ENCODE assay signal across 8 cellular contexts in the genomic region with DNA sequence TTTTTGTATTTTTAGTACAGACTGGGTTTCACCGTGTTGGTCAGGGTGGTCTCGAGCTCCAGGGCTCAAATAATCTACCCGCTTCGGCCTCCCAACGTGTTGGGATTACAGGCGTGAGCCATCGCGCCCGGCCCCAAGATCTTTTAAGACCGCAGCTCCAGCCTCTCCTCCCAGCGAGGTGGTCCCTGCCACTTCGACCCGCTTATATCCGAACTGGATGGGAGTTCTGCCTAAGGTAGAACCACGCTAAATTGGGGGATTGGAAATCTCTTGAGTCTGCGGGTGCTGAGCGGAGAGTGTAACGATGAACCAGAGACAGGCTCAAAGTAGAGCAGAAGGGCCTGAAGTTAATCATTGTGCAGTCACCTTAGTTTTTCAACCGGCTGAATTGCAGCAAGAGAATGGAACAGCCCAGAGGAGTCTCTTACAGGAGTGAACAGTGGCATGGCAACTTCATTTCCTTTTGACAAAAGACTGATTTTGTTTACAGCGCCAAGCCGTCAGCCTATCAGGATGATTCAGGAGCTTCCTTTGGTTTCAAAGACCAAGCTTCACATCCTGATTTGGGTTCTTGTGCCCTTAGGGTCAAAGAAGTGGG. TPM values are rescaled to one million over a fixed set of nuclear protein-coding genes. Genes with fewer than 3 reads are reported as not detected.
A peak's percentile ranks its signal among the peaks of the same experiment; 100 is the strongest.
DNase-seq lines count a peak whose midpoint lies in the region; ATAC-seq and TF ChIP-seq lines count a peak whose summit lies in the region.

No MANE protein-coding gene starts in this region.

- no peaks in the 10 kb centered on the region for H3K79me2 ChIP-seq in mesendoderm (ENCODE audit: control insufficient read depth, insufficient read depth, low read length)

- H3K4me1 Mint-ChIP-seq in dendritic cell treated with granulocyte-macrophage colony-stimulating factor and Interleukin-4, amounts not matched to agents 40 ng/mL and 50 ng/mL, for 4 days (ENCODE audit: low read depth) = peaks cover 56% of the 10 kb centered on the region

- peak overlapping the region; percentile 39 for H3K4me2 ChIP-seq in mesendoderm (ENCODE audit: low read length)

- H3K4me3 ChIP-seq in Peyer's patch (peak overlapping the region; percentile 79 to 98 (median 88)), mesendoderm (ENCODE audit: low read length) (peak overlapping the region; percentile 6), upper lobe of left lung (peak overlapping the region; percentile 23 to 94 (median 80))

- peak; percentile 11 for ATAC-seq in HG02798 (IDR thresholded peaks at IDR 0.05; ENCODE audit: poor library complexity, unreplicated experiment)
- peak in 1 of 2 donors; percentile 18 for ATAC-seq in upper lobe of left lung (ENCODE audit: low FRiP score in 2 of 2)
- no peak for ATAC-seq in GM19351 (IDR thresholded peaks at IDR 0.05; ENCODE audit: unreplicated experiment)

- no peak overlapping the region for H3K4ac ChIP-seq in mesendoderm (ENCODE audit: low read depth, low read length)

- peak overlapping the region; percentile 86 for H3K56ac ChIP-seq in mesendoderm (ENCODE audit: low read length)

- peak overlapping the region; percentile 94 for H3K27ac Mint-ChIP-seq in dendritic cell treated with granulocyte-macrophage colony-stimulating factor and Interleukin-4, amounts not matched to agents 40 ng/mL and 50 ng/mL, for 4 days

- H3K27ac ChIP-seq in Peyer's patch (peak overlapping the region; percentile 82 to 91 (median 86)), mesendoderm (ENCODE audit: low read depth, low read length) (peak overlapping the region; percentile 28), upper lobe of left lung (peak overlapping the region; percentile 81 to 96 (median 92))

- TF ChIP-seq POLR2A in Peyer's patch (IDR thresholded peaks at IDR 0.05) (no peak), upper lobe of left lung (IDR thresholded peaks at IDR 0.05) (peak in 1 of 4 donors; percentile 24)

- no peak for TF ChIP-seq EP300 in upper lobe of left lung (IDR thresholded peaks at IDR 0.05)

- H4K5ac ChIP-seq in mesendoderm (ENCODE audit: low read length) = no peak overlapping the region

- H3K18ac ChIP-seq in mesendoderm (ENCODE audit: low read length) = no peak overlapping the region

- no peak for TF ChIP-seq CTCF in Peyer's patch (IDR thresholded peaks at IDR 0.05)
- TF ChIP-seq CTCF in upper lobe of left lung (IDR thresholded peaks at IDR 0.05) = no peak

- H3K27me3 Mint-ChIP-seq in dendritic cell treated with granulocyte-macrophage colony-stimulating factor and Interleukin-4, amounts not matched to agents 40 ng/mL and 50 ng/mL, for 4 days = no peaks in the 10 kb centered on the region

- DNase-seq in NCI-H510A treated with DMSO at 0.1 percent for 48 hours (lab: John Stamatoyannopoulos, UW) (peak; percentile 48), NCI-H510A (lab: John Stamatoyannopoulos, UW) (no peak), Peyer's patch (peak in 2 of 3 donors; percentile 38 to 56), mesendoderm (peak; percentile 21), upper lobe of left lung (peak; percentile 33 to 44)

- H3K36me3 ChIP-seq in Peyer's patch = no peaks in the 10 kb centered on the region
- H3K36me3 ChIP-seq in mesendoderm (ENCODE audit: control insufficient read depth, insufficient read depth, low read length) = no peaks in the 10 kb centered on the region
- H3K36me3 ChIP-seq in upper lobe of left lung = peaks cover 0 to 23% (median 14%) of the 10 kb centered on the region in 4 donors

- no peak overlapping the region for H2BK120ac ChIP-seq in mesendoderm (ENCODE audit: low read depth, low read length)

- no peak overlapping the region for H3K23ac ChIP-seq in mesendoderm (ENCODE audit: low read length)

- intact Hi-C loops in dendritic cell treated with granulocyte-macrophage colony-stimulating factor and Interleukin-4, amounts not matched to agents 40 ng/mL and 50 ng/mL, for 4 days (cut with micrococcal nuclease) = loop anchor here (1.0 to 5.0 kb wide), 4 partner anchors 9 to 79 kb away; partner anchors contain the start of genes ADIPOR1, KLHL12, RABIF and TMEM183A

- H3K9ac ChIP-seq in mesendoderm (ENCODE audit: low read length) = peak overlapping the region; percentile 64

- no peaks in the 10 kb centered on the region for H3K79me1 ChIP-seq in mesendoderm (ENCODE audit: low read length)

- no peak overlapping the region for H2BK15ac ChIP-seq in mesendoderm (replicated peaks; ENCODE audit: low read depth)

- H3K9me3 ChIP-seq in Peyer's patch (no peaks in the 10 kb centered on the region), upper lobe of left lung (no peaks in the 10 kb centered on the region)

- peaks cover 39% of the 10 kb centered on the region for H3K36me3 Mint-ChIP-seq in dendritic cell treated with granulocyte-macrophage colony-stimulating factor and Interleukin-4, amounts not matched to agents 40 ng/mL and 50 ng/mL, for 4 days (ENCODE audit: low read depth)

- no peaks in the 10 kb centered on the region for H3K27me3 ChIP-seq in Peyer's patch
- no peaks in the 10 kb centered on the region for H3K27me3 ChIP-seq in mesendoderm (ENCODE audit: insufficient read depth, low read length, poor library complexity)
- H3K27me3 ChIP-seq in upper lobe of left lung = no peaks in the 10 kb centered on the region

- H3K4me1 ChIP-seq in Peyer's patch (peaks cover 0 to 20% (median 8%) of the 10 kb centered on the region in 4 donors), mesendoderm (ENCODE audit: control insufficient read depth, low read depth, low read length) (peaks cover 5% of the 10 kb centered on the region), upper lobe of left lung (peaks cover 25 to 36% (median 26%) of the 10 kb centered on the region in 4 donors)

- H4K8ac ChIP-seq in mesendoderm (ENCODE audit: low read depth, low read length) = no peak overlapping the region

- H2BK5ac ChIP-seq in mesendoderm (ENCODE audit: low read length) = no peak overlapping the region

- H3K9me3 Mint-ChIP-seq in dendritic cell treated with granulocyte-macrophage colony-stimulating factor and Interleukin-4, amounts not matched to agents 40 ng/mL and 50 ng/mL, for 4 days = no peaks in the 10 kb centered on the region

- no CpG with 5 or more reads among the region's 21 CpGs for WGBS in mesendoderm (ENCODE audit: extremely low coverage, insufficient coverage, low lambda C conversion rate)
- WGBS in upper lobe of left lung, 2 donors = 5 to 8% methylated on average over 14 to 21 of the region's 21 CpGs

- H2AK5ac ChIP-seq in mesendoderm (ENCODE audit: low read length) = no peak overlapping the region

- H3K4me3 Mint-ChIP-seq in dendritic cell treated with granulocyte-macrophage colony-stimulating factor and Interleukin-4, amounts not matched to agents 40 ng/mL and 50 ng/mL, for 4 days = peak overlapping the region; percentile 81

RNA-seq across cellular contexts. Expression of gene CYB5R1, which starts 0.7 kb away (rescaled TPM):
- total RNA-seq in Peyer's patch = 10 to 100 TPM; 11.6 to 20.8 (median 18.1) TPM
- polyA plus RNA-seq in mesendoderm (2013, experiment 1 of 2) = 11.6 TPM
- 10.6 TPM for polyA plus RNA-seq in mesendoderm (2013, experiment 2 of 2)
- 10 to 100 TPM; 25.1 to 81.2 (median 68.2) TPM for total RNA-seq in upper lobe of left lung

RNA-seq across cellular contexts. Expression of gene ADIPOR1, which starts 9.7 kb away (rescaled TPM):
- total RNA-seq in Peyer's patch (10 to 100 TPM; 33.8 to 80.8 (median 66.9) TPM), upper lobe of left lung (100 to 1,000 TPM in 4 of 6 donors, 10 to 100 TPM in 2; 57.6 to 157 (median 125) TPM)
- 95.5 TPM for polyA plus RNA-seq in mesendoderm (2013, experiment 1 of 2)
- polyA plus RNA-seq in mesendoderm (2013, experiment 2 of 2) = 94.0 TPM

RNA-seq across cellular contexts. Expression of gene TMEM183A, which starts 39.4 kb away (rescaled TPM):
- 10 to 100 TPM; 65.4 to 91.6 (median 80.4) TPM for total RNA-seq in Peyer's patch
- polyA plus RNA-seq in mesendoderm (2013, experiment 1 of 2) = 78.9 TPM
- 80.1 TPM for polyA plus RNA-seq in mesendoderm (2013, experiment 2 of 2)
- 10 to 100 TPM; 45.4 to 71.9 (median 68.1) TPM for total RNA-seq in upper lobe of left lung

RNA-seq across cellular contexts. Expression of gene KLHL12, which starts 40.7 kb away (rescaled TPM):
- total RNA-seq in Peyer's patch = 10 to 100 TPM; 15.9 to 22.9 (median 18.4) TPM
- polyA plus RNA-seq in mesendoderm (2013, experiment 1 of 2) = 12.6 TPM
- 13.0 TPM for polyA plus RNA-seq in mesendoderm (2013, experiment 2 of 2)
- total RNA-seq in upper lobe of left lung = 10 to 100 TPM; 12.0 to 25.1 (median 19.9) TPM

RNA-seq across cellular contexts. Expression of gene PPFIA4, which starts 58.5 kb away (rescaled TPM):
- total RNA-seq in Peyer's patch (1 to 10 TPM in 2 of 4 donors, under 1 TPM in 1, not detected in 1; 0.54 to 1.8 (median 1.7) TPM), upper lobe of left lung (1 to 10 TPM in 4 of 6 donors, under 1 TPM in 2; 0.63 to 9.7 (median 1.6) TPM)
- 0.59 TPM for polyA plus RNA-seq in mesendoderm (2013, experiment 1 of 2)
- 0.83 TPM for polyA plus RNA-seq in mesendoderm (2013, experiment 2 of 2)

Comparison
In these comparisons a context has a peak if more than half of its experiments do, and no peak if none do; other contexts are left out.
1. H3K27ac ChIP-seq: peak in every context shown above with its lines; median percentile 92 in upper lobe of left lung; 86 in Peyer's patch; 28 in mesendoderm.
2. H3K4me3 ChIP-seq: peak in every context shown above with its lines; median percentile 88 in Peyer's patch; 80 in upper lobe of left lung; 6 in mesendoderm.